8 cellular contexts compared by ENCODE assay signal in genomic region chr3:157156844-157157635, GRCh38. TPM values are rescaled to one million over a fixed set of nuclear protein-coding genes. Genes with fewer than 3 reads are reported as not detected.
A peak's percentile ranks its signal among the peaks of the same experiment; 100 is the strongest.
DNase-seq lines count a peak whose midpoint lies in the region; ATAC-seq, FAIRE-seq and TF ChIP-seq lines count a peak whose summit lies in the region.

No MANE protein-coding gene starts in this region.

- no peak for TF ChIP-seq CTCF in AG04449 (IDR thresholded peaks at IDR 0.05; ENCODE audit: insufficient read depth, low read length, missing control alignments)
- no peak for TF ChIP-seq CTCF in RWPE1 (conservative IDR thresholded peaks at IDR 0.05; ENCODE audit: low read depth)
- TF ChIP-seq CTCF in mucosa of descending colon (IDR thresholded peaks at IDR 0.05), result no peak

- POLR2A ChIA-PET in AG04449 (lab: Yijun Ruan, JAX), result interaction anchor here (0.7 to 1.4 kb wide), 5 partner anchors 9 to 182 kb away, joined by 3 to 5 read pairs (median 3); no protein-coding TSS in a partner anchor
- POLR2A ChIA-PET in RWPE1 (lab: Yijun Ruan, JAX; ENCODE audit: low non-redundant PET), result no interaction called here

- no peak for DNase-seq in AG04449 (ENCODE audit: low read depth, low spot score)
- no peak for DNase-seq in GM19239 (ENCODE audit: insufficient read length, low spot score)
- no peak for DNase-seq in activated T-helper 2 cell treated with anti-CD3 and anti-CD28 coated beads, Interferon-gamma antibody, Interleukin-2, Interleukin-4, amounts not matched to agents 10 μg/mL and 5 μg/mL and 100 μg/mL, durations not matched to agents 14 hours and 24 hours and 36 hours (ENCODE audit: low spot score)
- peak; percentile 30 for DNase-seq in left kidney (ENCODE audit: low read depth, low spot score)
- no peak for DNase-seq in HuH-7 (ENCODE audit: low spot score)
- no peak for DNase-seq in RWPE1 (ENCODE audit: low spot score)
- DNase-seq in mucosa of descending colon, result no peak

- intact Hi-C loops in activated T-helper 2 cell treated with anti-CD3 and anti-CD28 coated beads, Interferon-gamma antibody, Interleukin-2, Interleukin-4, amounts not matched to agents 10 μg/mL and 5 μg/mL and 100 μg/mL, durations not matched to agents 14 hours and 24 hours and 36 hours (cut with micrococcal nuclease), result loop anchor here (5.0 kb wide), 1 partner anchor 340 kb away; no protein-coding TSS in a partner anchor
- intact Hi-C loops in mucosa of descending colon (cut with DNase I, micrococcal nuclease), result no loop called here

- H3K9me3 Mint-ChIP-seq in activated T-helper 2 cell treated with anti-CD3 and anti-CD28 coated beads, Interferon-gamma antibody, Interleukin-2, Interleukin-4, amounts not matched to agents 10 μg/mL and 5 μg/mL and 100 μg/mL, durations not matched to agents 14 hours and 24 hours and 36 hours, result no peaks in the 10 kb centered on the region

- no peak overlapping the region for H3K27ac Mint-ChIP-seq in activated T-helper 2 cell treated with anti-CD3 and anti-CD28 coated beads, Interferon-gamma antibody, Interleukin-2, Interleukin-4, amounts not matched to agents 10 μg/mL and 5 μg/mL and 100 μg/mL, durations not matched to agents 14 hours and 24 hours and 36 hours

- peaks cover 59% of the 10 kb centered on the region for H3K4me1 Mint-ChIP-seq in activated T-helper 2 cell treated with anti-CD3 and anti-CD28 coated beads, Interferon-gamma antibody, Interleukin-2, Interleukin-4, amounts not matched to agents 10 μg/mL and 5 μg/mL and 100 μg/mL, durations not matched to agents 14 hours and 24 hours and 36 hours (ENCODE audit: low read depth)

- FAIRE-seq in GM19239 (lab: Jason Lieb, UNC), result peak; percentile 31

- peaks cover 46% of the 10 kb centered on the region for H3K4me1 ChIP-seq in mucosa of descending colon (ENCODE audit: low read depth)

- no peaks in the 10 kb centered on the region for H3K27me3 Mint-ChIP-seq in activated T-helper 2 cell treated with anti-CD3 and anti-CD28 coated beads, Interferon-gamma antibody, Interleukin-2, Interleukin-4, amounts not matched to agents 10 μg/mL and 5 μg/mL and 100 μg/mL, durations not matched to agents 14 hours and 24 hours and 36 hours (ENCODE audit: low read depth)

- peaks cover 77% of the 10 kb centered on the region for H3K36me3 Mint-ChIP-seq in activated T-helper 2 cell treated with anti-CD3 and anti-CD28 coated beads, Interferon-gamma antibody, Interleukin-2, Interleukin-4, amounts not matched to agents 10 μg/mL and 5 μg/mL and 100 μg/mL, durations not matched to agents 14 hours and 24 hours and 36 hours (ENCODE audit: low read depth)

- CTCF ChIA-PET in AG04449 (lab: Yijun Ruan, JAX) (interaction anchor here (2.1 to 3.8 kb wide), 2 partner anchors 19 to 45 kb away, joined by 6 to 22 read pairs; no protein-coding TSS in a partner anchor), RWPE1 (lab: Yijun Ruan, JAX) (no interaction called here)

- no peak overlapping the region for H3K27ac ChIP-seq in RWPE1

- no peaks in the 10 kb centered on the region for H3K36me3 ChIP-seq in mucosa of descending colon (ENCODE audit: low read depth)

- H3K4me3 ChIP-seq in AG04449 (ENCODE audit: low read depth, low read length) (peak overlapping the region; percentile 89), mucosa of descending colon (no peak overlapping the region)

- peak overlapping the region; percentile 99 for H3K4me3 Mint-ChIP-seq in activated T-helper 2 cell treated with anti-CD3 and anti-CD28 coated beads, Interferon-gamma antibody, Interleukin-2, Interleukin-4, amounts not matched to agents 10 μg/mL and 5 μg/mL and 100 μg/mL, durations not matched to agents 14 hours and 24 hours and 36 hours (ENCODE audit: low read depth)

- ATAC-seq in mucosa of descending colon (no peak), HG03045 (IDR thresholded peaks at IDR 0.05; ENCODE audit: unreplicated experiment) (no peak)

- no peaks in the 10 kb centered on the region for H3K9me3 ChIP-seq in mucosa of descending colon

RNA-seq across cellular contexts. Expression of gene CCNL1, which starts 2.9 kb away (rescaled TPM):
- 160 and 167 TPM in 2 replicates for total RNA-seq in activated T-helper 2 cell treated with anti-CD3 and anti-CD28 coated beads, Interferon-gamma antibody, Interleukin-2, Interleukin-4, amounts not matched to agents 10 μg/mL and 5 μg/mL and 100 μg/mL, durations not matched to agents 14 hours and 24 hours and 36 hours
- 100 to 1,000 TPM; 127 to 146 (median 133) TPM for total RNA-seq in mucosa of descending colon
